In genomic region chr14:52790756-52791203, GRCh38 we compare ENCODE assay signal across 8 cellular contexts. TPM values are rescaled to one million over a fixed set of nuclear protein-coding genes. Genes with fewer than 3 reads are reported as not detected.
DNase-seq lines count a peak whose midpoint lies in the region; ATAC-seq and TF ChIP-seq lines count a peak whose summit lies in the region.

No MANE protein-coding gene starts in this region.

- in situ Hi-C loops in astrocyte of the cerebellum (cut with HindIII; ENCODE audit: low sequenced_read_pairs): no loop called here

- peaks cover 25% of the 10 kb centered on the region for H3K36me3 Mint-ChIP-seq in Caco-2 (ENCODE audit: insufficient read depth, unreplicated experiment)

- POLR2A ChIA-PET in Caco-2 (lab: Charles Lee): interaction anchor here (0.8 kb wide), 1 partner anchor 59 kb away, joined by 3 read pairs; no protein-coding TSS in a partner anchor

- H3K27me3 Mint-ChIP-seq in Caco-2 (ENCODE audit: insufficient read depth, unreplicated experiment): no peaks in the 10 kb centered on the region

- DNase-seq in Caco-2: no peak
- DNase-seq in astrocyte of the cerebellum (ENCODE audit: low read depth): no peak
- no peak for DNase-seq in lower lobe of right lung
- DNase-seq in uterus: no peak
- no peak for DNase-seq in hippocampal formation (lab: John Stamatoyannopoulos, UW)
- DNase-seq in activated CD8-positive, alpha-beta memory T cell treated with anti-CD3 and anti-CD28 coated beads for 24 hours: no peak

- no TSS peak for BruUV-seq in Caco-2 (replicated peaks; lab: Mats Ljungman, UMichigan)

- no peak for TF ChIP-seq POLR2A in uterus (IDR thresholded peaks at IDR 0.05)

- intact Hi-C loops in Caco-2 (cut with micrococcal nuclease; ENCODE audit: unreplicated experiment): loop anchor here (2.0 kb wide), 1 partner anchor 60 kb away; the partner anchor contains the start of gene STYX
- intact Hi-C loops in lower lobe of right lung (cut with DNase I): no loop called here
- intact Hi-C loops in uterus (cut with DNase I; ENCODE audit: low total_unique reads): no loop called here

- H3K36me3 ChIP-seq in Caco-2 (ENCODE audit: control insufficient read depth, insufficient read depth, low read length) (no peaks in the 10 kb centered on the region), lower lobe of right lung (no peaks in the 10 kb centered on the region), uterus (no peaks in the 10 kb centered on the region)

- H3K4me1 ChIP-seq in Caco-2 (peaks cover 20% of the 10 kb centered on the region), lower lobe of right lung (peaks cover 26% of the 10 kb centered on the region), uterus (no peaks in the 10 kb centered on the region)

- peak overlapping the region; percentile 98 for H3K4me3 Mint-ChIP-seq in Caco-2 (ENCODE audit: unreplicated experiment)

- no peaks in the 10 kb centered on the region for H3K9me3 Mint-ChIP-seq in Caco-2 (ENCODE audit: unreplicated experiment)

- H3K4me1 Mint-ChIP-seq in Caco-2 (ENCODE audit: low read depth, unreplicated experiment): peaks cover 6% of the 10 kb centered on the region

- H3K27me3 ChIP-seq in Caco-2 (replicated peaks; ENCODE audit: control insufficient read depth, insufficient read depth, low read length) (no peaks in the 10 kb centered on the region), lower lobe of right lung (ENCODE audit: low read depth) (no peaks in the 10 kb centered on the region), uterus (no peaks in the 10 kb centered on the region)

- CTCF ChIA-PET in Caco-2 (lab: Charles Lee): interaction anchor here (1.2 kb wide), 1 partner anchor 170 kb away, joined by 4 read pairs; no protein-coding TSS in a partner anchor

- H3K4me3 ChIP-seq in Caco-2 (ENCODE audit: low read depth, low read length) (peak overlapping the region; percentile 73), astrocyte of the cerebellum (ENCODE audit: low read depth, low read length) (peak overlapping the region; percentile 75), lower lobe of right lung (peak overlapping the region; percentile 94), uterus (peak overlapping the region; percentile 75 to 93)

- ATAC-seq in HG02973 (IDR thresholded peaks at IDR 0.05; ENCODE audit: unreplicated experiment) (peak; percentile 22), lower lobe of right lung (no peak), HG02678 (IDR thresholded peaks at IDR 0.05; ENCODE audit: unreplicated experiment) (no peak)

- H3K27ac ChIP-seq in lower lobe of right lung: peak overlapping the region; percentile 88
- H3K27ac ChIP-seq in uterus: peak overlapping the region; percentile 86 to 95

- H3K27ac Mint-ChIP-seq in Caco-2 (ENCODE audit: unreplicated experiment): peak overlapping the region; percentile 87

- H3K9me3 ChIP-seq in Caco-2 (no peaks in the 10 kb centered on the region), lower lobe of right lung (no peaks in the 10 kb centered on the region), uterus (no peaks in the 10 kb centered on the region)

- TF ChIP-seq CTCF in Caco-2 (IDR thresholded peaks at IDR 0.05; ENCODE audit: insufficient read depth in 1 of 2, low read depth in 1 of 2, low read length in 1 of 2, severe bottlenecking in 1 of 2, unreplicated experiment in 1 of 2) (no peak), astrocyte of the cerebellum (IDR thresholded peaks at IDR 0.05; ENCODE audit: low read depth, low read length, missing control alignments) (no peak), lower lobe of right lung (IDR thresholded peaks at IDR 0.05) (no peak), uterus (IDR thresholded peaks at IDR 0.05) (no peak)

RNA-seq across cellular contexts. Expression of gene GNPNAT1, which starts 0.6 kb away (rescaled TPM):
- 35.9 and 41.6 TPM in 2 replicates for total RNA-seq in Caco-2 (2022)
- 9.5 TPM for total RNA-seq in lower lobe of right lung
- 10 to 100 TPM in 3 of 4 donors, 1 to 10 TPM in 1; 3.8 to 26.8 (median 15.3) TPM for total RNA-seq in uterus
